In the genomic region with DNA sequence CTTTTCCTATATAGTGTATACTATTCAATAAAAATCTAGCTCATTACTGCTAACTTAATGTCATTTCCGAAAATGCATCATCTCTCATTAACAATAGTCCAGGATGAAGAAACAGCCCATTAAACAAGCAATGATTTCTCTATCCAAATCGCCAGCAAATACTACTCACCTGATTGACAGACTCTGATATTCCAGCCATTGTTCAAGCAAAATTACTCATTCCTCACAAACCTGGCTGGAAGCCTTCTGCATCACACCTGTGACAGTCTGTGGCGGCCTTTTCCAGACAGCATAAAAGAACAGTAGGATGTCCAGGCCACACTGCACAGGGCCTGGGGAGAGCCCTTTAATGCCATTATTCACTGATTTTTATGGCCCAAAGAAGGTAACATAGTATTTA, we compare ENCODE assay signal across 17 cellular contexts.
DNase-seq lines count a peak whose midpoint lies in the region; ATAC-seq and TF ChIP-seq lines count a peak whose summit lies in the region.
"Had no signal": no experiment of that assay in that cellular context is flagged by ENCODE, and none has a peak within 500 bp of the region (broad histone marks: within the 10 kb centered on the region; RNA-seq: fewer than 3 reads in every experiment).

No MANE protein-coding gene starts in this region.

- H3K9me3 ChIP-seq in CD4-positive, alpha-beta memory T cell (ENCODE audit: control insufficient read depth in 1 of 2, low read length in 2 of 2), result no peaks in the 10 kb centered on the region
- H3K9me3 ChIP-seq in DND-41 (ENCODE audit: insufficient read depth, low read length, severe bottlenecking) (no peaks in the 10 kb centered on the region), T-helper 17 cell (ENCODE audit: control insufficient read depth, low read length, poor library complexity, severe bottlenecking) (no peaks in the 10 kb centered on the region), right cardiac atrium (ENCODE audit: control insufficient read depth, low read length) (no peaks in the 10 kb centered on the region)
- H3K9me3 ChIP-seq: colonic mucosa, Peyer's patch, right lobe of liver had no signal

- no peaks in the 10 kb centered on the region for H3K36me3 ChIP-seq in CD4-positive, alpha-beta memory T cell (ENCODE audit: insufficient read depth, low read length)
- no peaks in the 10 kb centered on the region for H3K36me3 ChIP-seq in DND-41 (ENCODE audit: insufficient read depth, low read length)
- H3K36me3 ChIP-seq: colonic mucosa, Peyer's patch, right lobe of liver had no signal

- peak overlapping the region; percentile 36 for H3K4me2 ChIP-seq in DND-41 (ENCODE audit: insufficient read depth, low read length)
- H3K4me2 ChIP-seq: KMS-11 had no signal

- H3K36me3 Mint-ChIP-seq in CD4-positive, alpha-beta memory T cell, result peaks cover 10 to 15% of the 10 kb centered on the region in 2 donors
- H3K36me3 Mint-ChIP-seq in T-helper 17 cell (ENCODE audit: low read depth) (no peaks in the 10 kb centered on the region), osteocyte (ENCODE audit: unreplicated experiment) (no peaks in the 10 kb centered on the region)
- H3K36me3 Mint-ChIP-seq: memory B cell had no signal

- H3K27me3 Mint-ChIP-seq in CD4-positive, alpha-beta memory T cell, result no peaks in the 10 kb centered on the region
- H3K27me3 Mint-ChIP-seq in T-helper 17 cell, result no peaks in the 10 kb centered on the region
- H3K27me3 Mint-ChIP-seq in osteocyte (ENCODE audit: unreplicated experiment), result no peaks in the 10 kb centered on the region
- H3K27me3 Mint-ChIP-seq: memory B cell had no signal

- DNase-seq in CD4-positive, alpha-beta memory T cell, result peak in 3 of 5 donors; percentile 0 to 17 (median 2)
- DNase-seq in DND-41, result no peak
- no peak for DNase-seq in T-helper 17 cell
- DNase-seq in HEK293T (ENCODE audit: extremely low spot score), result no peak
- DNase-seq in osteocyte (ENCODE audit: extremely low spot score, unreplicated experiment), result no peak
- DNase-seq in right cardiac atrium, result no peak
- DNase-seq: aorta, colonic mucosa, NCI-H187, NCI-H526, right lobe of liver had no signal

- no peaks in the 10 kb centered on the region for H4K20me1 ChIP-seq in DND-41 (ENCODE audit: insufficient read depth, low read length)

- intact Hi-C loops in CD4-positive, alpha-beta memory T cell (cut with micrococcal nuclease), result loop anchor here (1.0 to 5.0 kb wide), 2 partner anchors 9 to 492 kb away; partner anchors contain the start of gene DNAJC3
- intact Hi-C loops in right cardiac atrium (cut with DNase I), result loop anchor here in 2 of 4 donors (5.0 to 10.0 kb wide), 2 partner anchors 197 to 289 kb away; no protein-coding TSS in a partner anchor

- H3K4me1 Mint-ChIP-seq in CD4-positive, alpha-beta memory T cell, result peaks cover 41 to 77% (median 60%) of the 10 kb centered on the region in 4 donors
- H3K4me1 Mint-ChIP-seq in T-helper 17 cell, result peaks cover 26% of the 10 kb centered on the region
- no peaks in the 10 kb centered on the region for H3K4me1 Mint-ChIP-seq in osteocyte (ENCODE audit: unreplicated experiment)
- H3K4me1 Mint-ChIP-seq: memory B cell had no signal

- no peak for TF ChIP-seq CTCF in DND-41 (IDR thresholded peaks at IDR 0.05; ENCODE audit: borderline replicate concordance, extremely low read depth, low read length, poor library complexity, severe bottlenecking)
- TF ChIP-seq CTCF in osteocyte (IDR thresholded peaks at IDR 0.05), result no peak

- 92% methylated on average over 3 of the region's 3 CpGs for WGBS in right cardiac atrium

- CTCF ChIA-PET in CD4-positive, alpha-beta memory T cell (lab: Charles Lee; ENCODE audit: partially characterized antibody), result interaction anchor here (0.8 to 12.1 kb wide), 4 partner anchors 112 to 221 kb away, joined by 4 to 256 read pairs (median 6); no protein-coding TSS in a partner anchor
- CTCF ChIA-PET in HEK293T (lab: Yijun Ruan, JAX), result interaction anchor here (1.5 kb wide), 1 partner anchor 195 kb away, joined by 4 read pairs; no protein-coding TSS in a partner anchor

- no peak overlapping the region for H3K9ac ChIP-seq in DND-41 (ENCODE audit: low read depth, low read length)
- H3K9ac ChIP-seq: KMS-11 had no signal

- H3K4me1 ChIP-seq in CD4-positive, alpha-beta memory T cell (ENCODE audit: insufficient read depth, low read length), result peaks cover 54% of the 10 kb centered on the region
- H3K4me1 ChIP-seq in DND-41 (ENCODE audit: insufficient read depth, low read length), result peaks cover 10% of the 10 kb centered on the region
- peaks cover 2% of the 10 kb centered on the region for H3K4me1 ChIP-seq in right cardiac atrium (ENCODE audit: control insufficient read depth, insufficient read depth, low read length)
- H3K4me1 ChIP-seq: colonic mucosa had no signal

- H2AFZ ChIP-seq in DND-41 (ENCODE audit: low read depth, low read length), result peak overlapping the region; percentile 25; the same call in 1 of the 2 replicates

- no peaks in the 10 kb centered on the region for H3K79me2 ChIP-seq in DND-41 (ENCODE audit: insufficient read depth, low read length)

- ATAC-seq in DND-41 (ENCODE audit: insufficient read depth, low read depth), result no peak
- ATAC-seq in T-helper 17 cell, result peak; percentile 12
- ATAC-seq in esophagus mucosa, result peak; percentile 74
- no peak for ATAC-seq in right cardiac atrium
- ATAC-seq: right lobe of liver had no signal

- no peaks in the 10 kb centered on the region for H3K27me3 ChIP-seq in CD4-positive, alpha-beta memory T cell (ENCODE audit: insufficient read depth, low read length)
- H3K27me3 ChIP-seq in DND-41 (ENCODE audit: insufficient read depth, low read length, poor library complexity) (peaks cover 6% of the 10 kb centered on the region), right cardiac atrium (ENCODE audit: control insufficient read depth, insufficient read depth) (no peaks in the 10 kb centered on the region)
- H3K27me3 ChIP-seq: colonic mucosa, Peyer's patch, right lobe of liver had no signal

- H3K9me3 Mint-ChIP-seq in CD4-positive, alpha-beta memory T cell, result peaks cover 0 to 13% (median 0%) of the 10 kb centered on the region in 8 donors
- no peaks in the 10 kb centered on the region for H3K9me3 Mint-ChIP-seq in osteocyte (ENCODE audit: unreplicated experiment)
- H3K9me3 Mint-ChIP-seq: memory B cell had no signal

- POLR2A ChIA-PET in CD4-positive, alpha-beta memory T cell (lab: Charles Lee; ENCODE audit: partially characterized antibody), result no interaction called here
- POLR2A ChIA-PET in HEK293T (lab: Yijun Ruan, JAX), result no interaction called here

- H3K27ac ChIP-seq in CD4-positive, alpha-beta memory T cell (ENCODE audit: low read depth, low read length), result peak overlapping the region; percentile 40
- H3K27ac ChIP-seq in DND-41 (ENCODE audit: low read length) (peak overlapping the region; percentile 46; the same call in 1 of the 2 replicates), right cardiac atrium (ENCODE audit: low read length) (no peak overlapping the region)
- H3K27ac ChIP-seq: C4-2B, colonic mucosa, KMS-11, right lobe of liver, VCaP had no signal

- peak overlapping the region; percentile 61 to 91 (median 76) for H3K4me3 Mint-ChIP-seq in CD4-positive, alpha-beta memory T cell
- peak overlapping the region; percentile 66 for H3K4me3 Mint-ChIP-seq in T-helper 17 cell
- H3K4me3 Mint-ChIP-seq in osteocyte (ENCODE audit: unreplicated experiment), result no peak overlapping the region

- H3K27ac Mint-ChIP-seq in CD4-positive, alpha-beta memory T cell, result peak overlapping the region; percentile 81 to 96 (median 88)
- H3K27ac Mint-ChIP-seq in T-helper 17 cell, result peak overlapping the region; percentile 96
- no peak overlapping the region for H3K27ac Mint-ChIP-seq in osteocyte (ENCODE audit: unreplicated experiment)
- H3K27ac Mint-ChIP-seq: memory B cell had no signal

- peak overlapping the region in 1 of 2 donors; percentile 3 for H3K4me3 ChIP-seq in CD4-positive, alpha-beta memory T cell (ENCODE audit: low read length in 2 of 2)
- H3K4me3 ChIP-seq in DND-41 (ENCODE audit: low read depth in 1 of 2, low read length in 2 of 2) (no peak overlapping the region), right cardiac atrium (ENCODE audit: low read length) (no peak overlapping the region)
- H3K4me3 ChIP-seq: colonic mucosa, Peyer's patch, right lobe of liver had no signal

TF ChIP-seq in HEK293T, 16 proteins besides CTCF, POLR2A, EP300 and RAD21:
- no peak for TF ChIP-seq ARNT (IDR thresholded peaks at IDR 0.05)
- no peak for TF ChIP-seq FOXM1 (IDR thresholded peaks at IDR 0.05; ENCODE audit: borderline replicate concordance)
- no peak for TF ChIP-seq HDGF (IDR thresholded peaks at IDR 0.05; ENCODE audit: borderline replicate concordance)
- no peak for TF ChIP-seq SUZ12 (IDR thresholded peaks at IDR 0.05)
- no peak for TF ChIP-seq SP1 (IDR thresholded peaks at IDR 0.05)
- no peak for TF ChIP-seq ZNF384 (IDR thresholded peaks at IDR 0.05)
- no peak for TF ChIP-seq L3MBTL2 (conservative IDR thresholded peaks at IDR 0.05)
- no peak for TF ChIP-seq FOXK2 (IDR thresholded peaks at IDR 0.05)
- TF ChIP-seq TARDBP (IDR thresholded peaks at IDR 0.05), result no peak
- no peak for TF ChIP-seq CTBP1 (IDR thresholded peaks at IDR 0.05; ENCODE audit: borderline replicate concordance)
- no peak for TF ChIP-seq NFRKB (IDR thresholded peaks at IDR 0.05)
- TF ChIP-seq, protein P1, sequence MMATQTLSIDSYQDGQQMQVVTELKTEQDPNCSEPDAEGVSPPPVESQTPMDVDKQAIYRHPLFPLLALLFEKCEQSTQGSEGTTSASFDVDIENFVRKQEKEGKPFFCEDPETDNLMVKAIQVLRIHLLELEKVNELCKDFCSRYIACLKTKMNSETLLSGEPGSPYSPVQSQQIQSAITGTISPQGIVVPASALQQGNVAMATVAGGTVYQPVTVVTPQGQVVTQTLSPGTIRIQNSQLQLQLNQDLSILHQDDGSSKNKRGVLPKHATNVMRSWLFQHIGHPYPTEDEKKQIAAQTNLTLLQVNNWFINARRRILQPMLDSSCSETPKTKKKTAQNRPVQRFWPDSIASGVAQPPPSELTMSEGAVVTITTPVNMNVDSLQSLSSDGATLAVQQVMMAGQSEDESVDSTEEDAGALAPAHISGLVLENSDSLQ (IDR thresholded peaks at IDR 0.05), result no peak
- TF ChIP-seq LEF1 (IDR thresholded peaks at IDR 0.05; ENCODE audit: borderline replicate concordance), result no peak
- TF ChIP-seq ELF4 (IDR thresholded peaks at IDR 0.05), result no peak
- no peak for TF ChIP-seq FOXA1 (IDR thresholded peaks at IDR 0.05)
- no peak for TF ChIP-seq BHLHE40 (IDR thresholded peaks at IDR 0.05; ENCODE audit: borderline replicate concordance)
TF ChIP-seq in HEK293T: peak in this region for 0.

Comparison
In these comparisons a context has a peak if more than half of its experiments do, and no peak if none do; other contexts are left out.
1. DNase-seq: peak in CD4-positive, alpha-beta memory T cell (3 of 5); none in DND-41 (single experiment), T-helper 17 cell (0 of 3), HEK293T (single experiment), osteocyte (single experiment) and right cardiac atrium (0 of 3).
2. ATAC-seq: peak in T-helper 17 cell (single experiment) and esophagus mucosa (single experiment); none in DND-41 (single experiment) and right cardiac atrium (0 of 2).